Comparison of ENCODE assay signal across 8 cellular contexts in genomic region chr9:88076286-88077070, GRCh38.
DNase-seq lines count a peak whose midpoint lies in the region; TF ChIP-seq lines count a peak whose summit lies in the region.

No MANE protein-coding gene starts in this region.

- no peaks in the 10 kb centered on the region for H4K20me1 ChIP-seq in Loucy (ENCODE audit: insufficient read depth, low read length, poor library complexity, severe bottlenecking)

- peak; percentile 92 for DNase-seq in DMS153 (lab: John Stamatoyannopoulos, UW)
- peak; percentile 62 for DNase-seq in T1000 (lab: John Stamatoyannopoulos, UW)
- peak; percentile 99 for DNase-seq in choroid plexus epithelial cell (ENCODE audit: low read depth)
- DNase-seq in islet precursor cell: peak; percentile 94
- DNase-seq in GM19240 (ENCODE audit: insufficient read length, low spot score): no peak
- DNase-seq in T-helper 9 cell: no peak

- H3F3A ChIP-seq in Loucy (ENCODE audit: low read depth): no peaks in the 10 kb centered on the region

- H3K79me2 ChIP-seq in Loucy (ENCODE audit: insufficient read depth, low read length): no peaks in the 10 kb centered on the region

- H3K36me3 ChIP-seq in Loucy (ENCODE audit: insufficient read depth, low read length): no peaks in the 10 kb centered on the region
- no peaks in the 10 kb centered on the region for H3K36me3 ChIP-seq in skeletal muscle satellite cell (ENCODE audit: insufficient read depth, low read length)

- H3K4me3 ChIP-seq in Loucy (ENCODE audit: low read length, poor library complexity, severe bottlenecking): peak overlapping the region; percentile 65
- H3K4me3 ChIP-seq in choroid plexus epithelial cell (ENCODE audit: low read depth, low read length): peak overlapping the region; percentile 65
- peak overlapping the region; percentile 76 for H3K4me3 ChIP-seq in skeletal muscle satellite cell (ENCODE audit: low read length)

- H2AFZ ChIP-seq in Loucy (ENCODE audit: low read length): peak overlapping the region; percentile 96

- H3K9ac ChIP-seq in Loucy (ENCODE audit: low read depth, low read length, poor library complexity, severe bottlenecking): peak overlapping the region; percentile 7
- peak overlapping the region; percentile 64 for H3K9ac ChIP-seq in skeletal muscle satellite cell (ENCODE audit: low read depth, low read length)

- H3K27me3 ChIP-seq in Loucy (ENCODE audit: insufficient read depth, low read length, poor library complexity, severe bottlenecking) (peaks cover 22% of the 10 kb centered on the region), skeletal muscle satellite cell (ENCODE audit: control insufficient read depth, insufficient read depth, low read length) (no peaks in the 10 kb centered on the region)

- TF ChIP-seq CTCF in Loucy (conservative IDR thresholded peaks at IDR 0.05; ENCODE audit: low read length) (0 out of 2 replicates have a peak, but pooled peaks have one; percentile 11), choroid plexus epithelial cell (conservative IDR thresholded peaks at IDR 0.05; ENCODE audit: low read depth, low read length) (peak; percentile 6)

- H3K4me1 ChIP-seq in Loucy (ENCODE audit: insufficient read depth, low read length, poor library complexity, severe bottlenecking) (peaks cover 7% of the 10 kb centered on the region), skeletal muscle satellite cell (ENCODE audit: control insufficient read depth, insufficient read depth, low read length) (peaks cover 18% of the 10 kb centered on the region)

- H3K4me2 ChIP-seq in Loucy (ENCODE audit: low read depth, low read length, poor library complexity, severe bottlenecking) (peak overlapping the region; percentile 70), skeletal muscle satellite cell (ENCODE audit: low read length) (peak overlapping the region; percentile 96)

- H3K9me3 ChIP-seq in Loucy (ENCODE audit: insufficient read depth, low read depth, low read length) (no peaks in the 10 kb centered on the region), skeletal muscle satellite cell (replicated peaks; ENCODE audit: low read length) (no peaks in the 10 kb centered on the region)

- H3K9me2 ChIP-seq in Loucy (replicated peaks; ENCODE audit: low read depth, low read length): no peaks in the 10 kb centered on the region

Comparison
In these comparisons a context has a peak if more than half of its experiments do, and no peak if none do; other contexts are left out.
1. DNase-seq: peak in DMS153 (single experiment), T1000 (single experiment), choroid plexus epithelial cell (single experiment) and islet precursor cell (single experiment); none in GM19240 (single experiment) and T-helper 9 cell (single experiment).
2. Peak in every context shown above with its lines, with median percentiles within 50 percentile points of each other: H3K4me3 ChIP-seq.